In genomic region chr9:91787931-91788330, GRCh38 we compare ENCODE assay signal across 27 cellular contexts.
"Had no signal": no experiment of that assay in that cellular context is flagged by ENCODE, and none has a peak within 500 bp of the region (broad histone marks: within the 10 kb centered on the region; RNA-seq: fewer than 3 reads in every experiment).

No MANE protein-coding gene starts in this region.

- H3K36me3 ChIP-seq: stomach, suprapubic skin, thoracic aorta, thyroid gland, tibial artery, tibial nerve, transverse colon, upper lobe of left lung, upper lobe of right lung, uterus, vagina had no signal

- H3K4me1 ChIP-seq: testis, thyroid gland, tibial artery, tibial nerve, upper lobe of left lung, upper lobe of right lung, uterus had no signal

- H3K27me3 ChIP-seq: stomach, suprapubic skin, testis, thyroid gland, tibial nerve, transverse colon, upper lobe of left lung, upper lobe of right lung, uterus, vagina had no signal

- H3K27ac ChIP-seq: stomach, suprapubic skin, testis, thoracic aorta, thyroid gland, tibial artery, tibial nerve, transverse colon, upper lobe of left lung, upper lobe of right lung, uterus, vagina had no signal

- ATAC-seq: stimulated activated effector memory CD8-positive, alpha-beta T cell treated with anti-CD3 and anti-CD28 coated beads, Interleukin-12 subunit alpha, Interleukin-12 subunit beta, amount 100 ng/mL, for 72 hours; stimulated activated memory B cell treated with anti-CD40 and anti-IgM and Interleukin-4, amounts not matched to agents 10 μg/mL and 1 μg/mL and 100 μg/mL, for 72 hours; stimulated activated naive B cell treated with anti-CD40 and anti-IgM and Interleukin-4, amounts not matched to agents 10 μg/mL and 1 μg/mL and 100 μg/mL, for 72 hours; stimulated activated naive CD8-positive, alpha-beta T cell treated with anti-CD3 and anti-CD28 coated beads, Interleukin-15, amount 100 ng/mL, for 72 hours; stimulated activated naive CD8-positive, alpha-beta T cell treated with anti-CD3 and anti-CD28 coated beads, Interleukin-15, Interleukin-2, amounts not matched to agents 100 U/mL and 50 U/mL, for 24 hours; upper lobe of right lung had no signal

- H3K4me3 ChIP-seq: stomach, suprapubic skin, testis, thoracic aorta, thyroid gland, tibial artery, tibial nerve, transverse colon, upper lobe of left lung, upper lobe of right lung, uterus, vagina had no signal

- DNase-seq: stimulated activated CD4-positive, alpha-beta T cell treated with anti-CD3 and anti-CD28 coated beads, Interleukin-2, amount 100 ng/mL, for 48 hours; stimulated activated CD4-positive, alpha-beta T cell treated with anti-CD3 and anti-CD28 coated beads, Interleukin-4, amount 100 ng/mL, for 1 hour; stimulated activated CD4-positive, alpha-beta T cell treated with anti-CD3 and anti-CD28 coated beads, Interleukin-4, amount 100 ng/mL, for 24 hours; stimulated activated CD4-positive, alpha-beta T cell treated with anti-CD3 and anti-CD28 coated beads, Interleukin-4, amount 100 ng/mL, for 4 hours; stimulated activated CD8-positive, alpha-beta memory T cell treated with anti-CD3 and anti-CD28 coated beads, Interleukin-4, amount 100 ng/mL, for 48 hours; stimulated activated naive B cell treated with anti-CD40 and anti-IgM and Interleukin-4, amounts not matched to agents 10 μg/mL and 1 μg/mL and 100 μg/mL, for 72 hours; stimulated activated naive CD4-positive, alpha-beta T cell; stimulated activated naive CD4-positive, alpha-beta T cell treated with Interleukin-2 at 50 U/mL for 16 hours; stimulated activated naive CD8-positive, alpha-beta T cell treated with anti-CD3 and anti-CD28 coated beads, Interleukin-15, Interleukin-2, amounts not matched to agents 100 U/mL and 50 U/mL, for 24 hours; stomach; substantia nigra; testis; thyroid gland; tibial artery; transverse colon; trophoblast cell; upper lobe of left lung; upper lobe of right lung; uterus had no signal

- H3K9me3 ChIP-seq: stomach, suprapubic skin, testis, thoracic aorta, thyroid gland, tibial artery, transverse colon, upper lobe of left lung, upper lobe of right lung, uterus, vagina had no signal

- FAIRE-seq: urothelium cell line had no signal
